ENCODE assay signal across 9 cellular contexts in the genomic region with DNA sequence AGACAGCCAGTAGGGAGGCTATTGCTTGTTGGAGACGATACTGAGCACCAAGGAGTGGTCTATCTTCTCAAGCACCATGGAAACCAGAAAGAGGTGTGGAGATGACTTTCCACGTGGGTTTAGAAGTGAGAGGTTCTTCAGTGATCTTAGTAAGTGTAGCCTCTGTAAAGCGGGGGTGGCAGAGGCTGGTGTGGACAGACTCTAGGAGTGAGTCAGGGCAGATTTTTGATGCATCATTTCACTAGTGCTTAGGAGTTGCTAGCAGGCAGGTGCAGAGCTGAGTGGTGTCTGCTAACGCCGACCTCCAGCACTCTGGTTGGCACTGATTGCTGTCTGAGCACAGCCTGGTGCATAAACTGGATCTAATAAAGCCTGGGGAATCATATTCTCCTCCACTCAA.
A peak's percentile ranks its signal among the peaks of the same experiment; 100 is the strongest.
DNase-seq lines count a peak whose midpoint lies in the region; ATAC-seq and TF ChIP-seq lines count a peak whose summit lies in the region.
"Had no signal": no experiment of that assay in that cellular context is flagged by ENCODE, and none has a peak within 500 bp of the region (broad histone marks: within the 10 kb centered on the region; RNA-seq: fewer than 3 reads in every experiment).

No MANE protein-coding gene starts in this region.

- peak overlapping the region; percentile 21 for H3K27ac Mint-ChIP-seq in T-helper 1 cell treated with Interleukin-12 subunit alpha and Interleukin-12 subunit beta and Interleukin-4 antibody, amounts not matched to agents 30 μg/mL and 1 μg/mL, for 36 hours

- DNase-seq in stimulated activated CD4-positive, alpha-beta T cell treated with anti-CD3 and anti-CD28 coated beads, Interleukin-1b, Interleukin-23, amount 100 ng/mL, for 24 hours (ENCODE audit: low read depth in 4 of 4, low spot score in 1 of 4), result peak in 3 of 4 experiments; percentile 36 to 62 (median 48)
- DNase-seq in nucleus accumbens (lab: John Stamatoyannopoulos, UW) (no peak), HEK293T (ENCODE audit: extremely low spot score) (no peak), NOMO-1 treated with dmso at 0.1 percent for 144 hours (lab: John Stamatoyannopoulos, UW; ENCODE audit: unreplicated experiment) (no peak)
- DNase-seq: NCI-H2171 treated with DMSO at 0.1 percent for 48 hours had no signal

- peaks cover 5% of the 10 kb centered on the region for H3K9me3 Mint-ChIP-seq in T-helper 1 cell treated with Interleukin-12 subunit alpha and Interleukin-12 subunit beta and Interleukin-4 antibody, amounts not matched to agents 30 μg/mL and 1 μg/mL, for 36 hours

- peaks cover 35% of the 10 kb centered on the region for H3K4me1 Mint-ChIP-seq in T-helper 1 cell treated with Interleukin-12 subunit alpha and Interleukin-12 subunit beta and Interleukin-4 antibody, amounts not matched to agents 30 μg/mL and 1 μg/mL, for 36 hours (ENCODE audit: low read depth)

- peaks cover 9% of the 10 kb centered on the region for H3K27me3 Mint-ChIP-seq in T-helper 1 cell treated with Interleukin-12 subunit alpha and Interleukin-12 subunit beta and Interleukin-4 antibody, amounts not matched to agents 30 μg/mL and 1 μg/mL, for 36 hours (ENCODE audit: low read depth)

- H3K36me3 Mint-ChIP-seq in T-helper 1 cell treated with Interleukin-12 subunit alpha and Interleukin-12 subunit beta and Interleukin-4 antibody, amounts not matched to agents 30 μg/mL and 1 μg/mL, for 36 hours (ENCODE audit: low read depth), result peaks cover 2% of the 10 kb centered on the region

- H3K4me3 Mint-ChIP-seq in T-helper 1 cell treated with Interleukin-12 subunit alpha and Interleukin-12 subunit beta and Interleukin-4 antibody, amounts not matched to agents 30 μg/mL and 1 μg/mL, for 36 hours, result no peak overlapping the region

- peak; percentile 96 for ATAC-seq in GM18858 (IDR thresholded peaks at IDR 0.05; ENCODE audit: unreplicated experiment)
- peak; percentile 92 for ATAC-seq in GM21786 (IDR thresholded peaks at IDR 0.05; ENCODE audit: unreplicated experiment)
- ATAC-seq in HG02970 (IDR thresholded peaks at IDR 0.05; ENCODE audit: low FRiP score, unreplicated experiment), result no peak

- POLR2A ChIA-PET in HEK293T (lab: Yijun Ruan, JAX), result no interaction called here

- CTCF ChIA-PET in HEK293T (lab: Yijun Ruan, JAX), result no interaction called here

TF ChIP-seq in HEK293T, 16 proteins besides CTCF, POLR2A, EP300 and RAD21:
- TF ChIP-seq SUZ12 (IDR thresholded peaks at IDR 0.05) (no peak), FOXK2 (IDR thresholded peaks at IDR 0.05) (no peak), FOXA1 (IDR thresholded peaks at IDR 0.05) (no peak), SP1 (IDR thresholded peaks at IDR 0.05) (no peak), ZNF384 (IDR thresholded peaks at IDR 0.05) (no peak), ELF4 (IDR thresholded peaks at IDR 0.05) (no peak), FOXM1 (IDR thresholded peaks at IDR 0.05; ENCODE audit: borderline replicate concordance) (no peak), CTBP1 (IDR thresholded peaks at IDR 0.05; ENCODE audit: borderline replicate concordance) (no peak), ARNT (IDR thresholded peaks at IDR 0.05) (no peak), NFRKB (IDR thresholded peaks at IDR 0.05) (no peak), LEF1 (IDR thresholded peaks at IDR 0.05; ENCODE audit: borderline replicate concordance) (no peak), HDGF (IDR thresholded peaks at IDR 0.05; ENCODE audit: borderline replicate concordance) (no peak), L3MBTL2 (conservative IDR thresholded peaks at IDR 0.05) (no peak), TARDBP (IDR thresholded peaks at IDR 0.05) (no peak), BHLHE40 (IDR thresholded peaks at IDR 0.05; ENCODE audit: borderline replicate concordance) (no peak)
- TF ChIP-seq, protein P1, sequence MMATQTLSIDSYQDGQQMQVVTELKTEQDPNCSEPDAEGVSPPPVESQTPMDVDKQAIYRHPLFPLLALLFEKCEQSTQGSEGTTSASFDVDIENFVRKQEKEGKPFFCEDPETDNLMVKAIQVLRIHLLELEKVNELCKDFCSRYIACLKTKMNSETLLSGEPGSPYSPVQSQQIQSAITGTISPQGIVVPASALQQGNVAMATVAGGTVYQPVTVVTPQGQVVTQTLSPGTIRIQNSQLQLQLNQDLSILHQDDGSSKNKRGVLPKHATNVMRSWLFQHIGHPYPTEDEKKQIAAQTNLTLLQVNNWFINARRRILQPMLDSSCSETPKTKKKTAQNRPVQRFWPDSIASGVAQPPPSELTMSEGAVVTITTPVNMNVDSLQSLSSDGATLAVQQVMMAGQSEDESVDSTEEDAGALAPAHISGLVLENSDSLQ (IDR thresholded peaks at IDR 0.05), result no peak

Comparison
In these comparisons a context has a peak if more than half of its experiments do, and no peak if none do; other contexts are left out.
1. DNase-seq: peak in stimulated activated CD4-positive, alpha-beta T cell treated with anti-CD3 and anti-CD28 coated beads, Interleukin-1b, Interleukin-23, amount 100 ng/mL, for 24 hours (3 of 4); none in nucleus accumbens (0 of 56), HEK293T (single experiment) and NOMO-1 treated with dmso at 0.1 percent for 144 hours (single experiment).